ENCODE assay signal across 8 cellular contexts in the genomic region with DNA sequence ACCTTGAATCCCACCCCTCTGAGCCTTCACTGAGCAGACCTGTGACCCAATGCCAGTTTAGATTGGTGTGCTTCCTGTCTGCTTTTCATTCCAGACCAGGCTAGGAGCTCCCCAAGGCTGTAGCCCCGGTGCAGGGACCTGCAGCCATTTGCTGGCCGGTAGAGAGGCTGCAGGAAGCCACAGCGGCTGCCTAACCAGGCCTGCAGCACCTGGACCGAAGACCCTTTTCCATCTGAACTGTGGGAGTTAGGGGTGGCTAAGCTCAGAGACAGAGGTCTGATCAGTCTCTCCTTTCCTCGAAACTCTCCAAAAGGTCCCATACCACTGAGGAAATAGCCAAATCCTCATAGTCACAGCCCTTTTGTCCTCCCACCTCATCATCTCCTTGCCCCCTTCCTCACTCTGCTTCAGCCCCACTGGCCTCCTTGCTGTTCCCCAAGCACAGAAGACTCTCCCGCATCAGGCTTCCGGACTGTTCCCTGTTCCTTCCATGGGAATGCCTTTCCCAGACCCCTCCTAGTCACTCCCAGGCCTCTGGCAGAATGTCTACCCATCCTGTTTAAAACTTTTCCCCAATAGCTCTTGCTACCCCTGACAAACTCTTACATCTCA. TPM values are rescaled to one million over a fixed set of nuclear protein-coding genes. Genes with fewer than 3 reads are reported as not detected.
A peak's percentile ranks its signal among the peaks of the same experiment; 100 is the strongest.
DNase-seq lines count a peak whose midpoint lies in the region; ATAC-seq and TF ChIP-seq lines count a peak whose summit lies in the region.

No MANE protein-coding gene starts in this region.

- H3K4me1 Mint-ChIP-seq in activated naive CD4-positive, alpha-beta T cell treated with anti-CD3 and anti-CD28 coated beads, Interleukin-2, amount 10 ng/mL, durations not matched to agents 7 days and 5 days, result peaks cover 28% of the 10 kb centered on the region

- H3K4me3 Mint-ChIP-seq in activated naive CD4-positive, alpha-beta T cell treated with anti-CD3 and anti-CD28 coated beads, Interleukin-2, amount 10 ng/mL, durations not matched to agents 7 days and 5 days, result peak overlapping the region; percentile 86

- H3K4me1 ChIP-seq in mucosa of stomach (ENCODE audit: control insufficient read depth, insufficient read depth, low read length) (peaks cover 8% of the 10 kb centered on the region), vagina (peaks cover 24% of the 10 kb centered on the region)

- no peak for TF ChIP-seq CTCF in vagina (IDR thresholded peaks at IDR 0.05)

- TF ChIP-seq POLR2A in vagina (IDR thresholded peaks at IDR 0.05), result no peak

- peaks cover 11% of the 10 kb centered on the region for H3K27me3 Mint-ChIP-seq in activated naive CD4-positive, alpha-beta T cell treated with anti-CD3 and anti-CD28 coated beads, Interleukin-2, amount 10 ng/mL, durations not matched to agents 7 days and 5 days

- peaks cover 14% of the 10 kb centered on the region for H3K36me3 Mint-ChIP-seq in activated naive CD4-positive, alpha-beta T cell treated with anti-CD3 and anti-CD28 coated beads, Interleukin-2, amount 10 ng/mL, durations not matched to agents 7 days and 5 days

- H3K9ac ChIP-seq in mucosa of stomach (ENCODE audit: low read length), result peak overlapping the region; percentile 58

- H3K9me3 ChIP-seq in mucosa of stomach (ENCODE audit: control insufficient read depth, low read length), result no peaks in the 10 kb centered on the region
- H3K9me3 ChIP-seq in vagina, result no peaks in the 10 kb centered on the region

- ATAC-seq in HG03175 (IDR thresholded peaks at IDR 0.05; ENCODE audit: unreplicated experiment) (no peak), HG03280 (IDR thresholded peaks at IDR 0.05; ENCODE audit: unreplicated experiment) (no peak)

- CTCF ChIA-PET in activated naive CD4-positive, alpha-beta T cell treated with anti-CD3 and anti-CD28 coated beads, Interleukin-2, amount 10 ng/mL, durations not matched to agents 7 days and 5 days (lab: Charles Lee), result interaction anchor here (1.6 kb wide), 1 partner anchor 86 kb away, joined by 9 read pairs; a partner anchor contains a TSS

- H3K27me3 ChIP-seq in mucosa of stomach (ENCODE audit: control insufficient read depth, insufficient read depth, low read length), result no peaks in the 10 kb centered on the region
- H3K27me3 ChIP-seq in vagina, result no peaks in the 10 kb centered on the region

- H3K27ac Mint-ChIP-seq in activated naive CD4-positive, alpha-beta T cell treated with anti-CD3 and anti-CD28 coated beads, Interleukin-2, amount 10 ng/mL, durations not matched to agents 7 days and 5 days, result peak overlapping the region; percentile 24

- H3K36me3 ChIP-seq in mucosa of stomach (ENCODE audit: control insufficient read depth, insufficient read depth, low read length) (no peaks in the 10 kb centered on the region), vagina (peaks cover 0 to 13% of the 10 kb centered on the region in 2 donors)

- H3K9me3 Mint-ChIP-seq in activated naive CD4-positive, alpha-beta T cell treated with anti-CD3 and anti-CD28 coated beads, Interleukin-2, amount 10 ng/mL, durations not matched to agents 7 days and 5 days, result no peaks in the 10 kb centered on the region

- H3K4me3 ChIP-seq in mucosa of stomach (ENCODE audit: low read length), result peak overlapping the region; percentile 94
- peak overlapping the region; percentile 65 to 82 for H3K4me3 ChIP-seq in vagina

- DNase-seq in activated naive CD4-positive, alpha-beta T cell treated with anti-CD3 and anti-CD28 coated beads, Interleukin-2, amount 10 ng/mL, durations not matched to agents 7 days and 5 days, result no peak
- DNase-seq in activated naive CD4-positive, alpha-beta T cell (lab: John Stamatoyannopoulos, UW), result no peak
- DNase-seq in vagina (ENCODE audit: extremely low spot score in 2 of 2) (no peak), NCI-H2081 (lab: John Stamatoyannopoulos, UW) (no peak)

- intact Hi-C loops in vagina (cut with DNase I), result no loop called here

- H3K27ac ChIP-seq in cingulate gyrus (ENCODE audit: low read depth, low read length) (peak overlapping the region; percentile 22), vagina (peak overlapping the region; percentile 66)

RNA-seq across cellular contexts. Expression of a gene that starts 0.7 kb away (rescaled TPM):
- total RNA-seq in vagina, result 12.8 TPM

RNA-seq across cellular contexts. Expression of a gene that starts 49.3 kb away (rescaled TPM):
- 5.2 TPM for total RNA-seq in vagina
